In genomic region chr7:96708872-96709271, GRCh38 we compare ENCODE assay signal across 8 cellular contexts. TPM values are rescaled to one million over a fixed set of nuclear protein-coding genes. Genes with fewer than 3 reads are reported as not detected.
A peak's percentile ranks its signal among the peaks of the same experiment; 100 is the strongest.
DNase-seq lines count a peak whose midpoint lies in the region; ATAC-seq and TF ChIP-seq lines count a peak whose summit lies in the region.

No MANE protein-coding gene starts in this region.

- H3K9ac ChIP-seq in mesenchymal stem cell (ENCODE audit: low read length): peak overlapping the region; percentile 98

- intact Hi-C loops in ascending aorta (cut with DNase I): loop anchor here (10.0 kb wide), 1 partner anchor 316 kb away; the partner anchor contains the start of gene DLX5

- no peak overlapping the region for H3K14ac ChIP-seq in mesenchymal stem cell (ENCODE audit: low read length in 2 of 2)

- H2BK12ac ChIP-seq in mesenchymal stem cell (ENCODE audit: low read length in 2 of 2): no peak overlapping the region

- no peak overlapping the region for H3K23ac ChIP-seq in mesenchymal stem cell (ENCODE audit: low read length in 2 of 2)

- H3K9me3 ChIP-seq in ascending aorta: no peaks in the 10 kb centered on the region
- H3K9me3 ChIP-seq in mesenchymal stem cell (ENCODE audit: control insufficient read depth, low read length): peaks cover 9% of the 10 kb centered on the region

- no peaks in the 10 kb centered on the region for H3K79me1 ChIP-seq in mesenchymal stem cell (replicated peaks; ENCODE audit: low read length, poor library complexity, severe bottlenecking)

- H2AK5ac ChIP-seq in mesenchymal stem cell (ENCODE audit: low read length, severe bottlenecking): no peak overlapping the region

- H2AFZ ChIP-seq in mesenchymal stem cell (ENCODE audit: low read depth, low read length): no peak overlapping the region

- DNase-seq in ascending aorta (ENCODE audit: low spot score in 2 of 2) (no peak), mesenchymal stem cell (no peak), LoVo (ENCODE audit: low spot score) (no peak), NCI-H345 (lab: John Stamatoyannopoulos, UW) (no peak), DMS 273 treated with DMSO at 0.1 percent for 48 hours (lab: John Stamatoyannopoulos, UW) (no peak), hippocampal formation (lab: John Stamatoyannopoulos, UW) (no peak)

- peaks cover 4 to 10% of the 10 kb centered on the region in 2 donors for H3K4me1 ChIP-seq in ascending aorta
- H3K4me1 ChIP-seq in mesenchymal stem cell (ENCODE audit: control insufficient read depth, insufficient read depth, low read depth, low read length): peaks cover 2% of the 10 kb centered on the region

- 86% methylated on average over 4 of the region's 5 CpGs for whole genome bisulfite sequencing in mesenchymal stem cell

- H3K18ac ChIP-seq in mesenchymal stem cell (ENCODE audit: low read depth in 1 of 2, low read length in 2 of 2): no peak overlapping the region

- H3K27me3 ChIP-seq in ascending aorta (no peaks in the 10 kb centered on the region), mesenchymal stem cell (ENCODE audit: control insufficient read depth in 1 of 2, insufficient read depth in 1 of 2, low read length in 2 of 2) (no peaks in the 10 kb centered on the region)

- no peak for TF ChIP-seq CTCF in ascending aorta (IDR thresholded peaks at IDR 0.05)

- H4K91ac ChIP-seq in mesenchymal stem cell (ENCODE audit: low read length): no peak overlapping the region

- no peak overlapping the region for H4K8ac ChIP-seq in mesenchymal stem cell (ENCODE audit: low read length)

- no peak overlapping the region for H2BK15ac ChIP-seq in mesenchymal stem cell (ENCODE audit: low read depth, poor library complexity, severe bottlenecking)

- no peak overlapping the region for H3K4ac ChIP-seq in mesenchymal stem cell (ENCODE audit: low read depth in 1 of 2, low read length in 2 of 2)

- H3K27ac ChIP-seq in ascending aorta: peak overlapping the region; percentile 89 to 92
- no peak overlapping the region for H3K27ac ChIP-seq in mesenchymal stem cell (ENCODE audit: low read length, poor library complexity, severe bottlenecking)

- H3K36me3 ChIP-seq in ascending aorta: peaks cover 0 to 3% of the 10 kb centered on the region in 2 donors
- peaks cover 0 to 8% of the 10 kb centered on the region in 2 experiments for H3K36me3 ChIP-seq in mesenchymal stem cell (ENCODE audit: control insufficient read depth in 1 of 2, insufficient read depth in 2 of 2, low read depth in 1 of 2, low read length in 2 of 2)

- H3K4me3 ChIP-seq in ascending aorta (peak overlapping the region; percentile 75 to 97), mesenchymal stem cell (ENCODE audit: insufficient read depth in 1 of 2, low read depth in 1 of 2, low read length in 2 of 2) (peak overlapping the region; percentile 88 to 95)

- H3K4me2 ChIP-seq in mesenchymal stem cell (ENCODE audit: low read length, poor library complexity, severe bottlenecking): peak overlapping the region; percentile 89

- H2BK120ac ChIP-seq in mesenchymal stem cell (ENCODE audit: low read depth, low read length): no peak overlapping the region

- peak; percentile 14 for ATAC-seq in GM18907 (IDR thresholded peaks at IDR 0.05; ENCODE audit: unreplicated experiment)
- ATAC-seq in HG03159 (IDR thresholded peaks at IDR 0.05; ENCODE audit: unreplicated experiment): peak; percentile 6

- H2BK5ac ChIP-seq in mesenchymal stem cell (ENCODE audit: low read depth, low read length, poor library complexity, severe bottlenecking): no peak overlapping the region

RNA-seq across cellular contexts. Expression of gene SEM1, which starts 0.8 kb away (rescaled TPM):
- 0.43 TPM for total RNA-seq in ascending aorta
- 106 TPM for polyA plus RNA-seq in mesenchymal stem cell (2013, experiment 1 of 2)
- polyA plus RNA-seq in mesenchymal stem cell (2013, experiment 2 of 2): 111 TPM
